In the genomic region with DNA sequence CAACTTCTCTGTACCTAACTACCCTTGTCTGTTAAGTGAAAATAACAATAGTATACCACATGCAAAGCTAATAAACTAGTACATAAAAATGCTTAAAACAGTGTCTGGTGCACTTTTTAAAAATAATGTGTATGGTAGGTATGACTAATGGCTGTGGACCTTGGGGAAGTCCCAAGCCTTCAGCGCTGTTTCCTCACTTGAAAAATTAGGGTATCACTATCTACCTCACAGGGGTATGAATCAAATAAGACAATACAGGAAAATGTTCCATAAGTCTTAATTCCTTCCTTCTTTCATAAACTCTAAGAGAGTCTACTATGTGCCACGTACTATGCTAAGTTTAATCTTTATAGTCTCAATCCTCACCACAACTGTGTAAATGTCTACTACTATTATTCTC, we compare ENCODE assay signal across 13 cellular contexts. TPM values are rescaled to one million over a fixed set of nuclear protein-coding genes. Genes with fewer than 3 reads are reported as not detected.
DNase-seq lines count a peak whose midpoint lies in the region; ATAC-seq and TF ChIP-seq lines count a peak whose summit lies in the region.
"Had no signal": no experiment of that assay in that cellular context is flagged by ENCODE, and none has a peak within 500 bp of the region (broad histone marks: within the 10 kb centered on the region; RNA-seq: fewer than 3 reads in every experiment).

No MANE protein-coding gene starts in this region.

- intact Hi-C loops in CD4-positive, alpha-beta memory T cell (cut with micrococcal nuclease) = no loop called here

- H2BK5ac ChIP-seq in mesendoderm (ENCODE audit: low read length) = no peak overlapping the region

- H3K36me3 Mint-ChIP-seq in activated T-helper 17 cell treated with anti-CD3 and anti-CD28 coated beads, Interleukin-2, amount 50 U/mL, for 72 hours (ENCODE audit: low read depth) = peaks cover 15% of the 10 kb centered on the region
- peaks cover 7 to 8% of the 10 kb centered on the region in 2 donors for H3K36me3 Mint-ChIP-seq in CD4-positive, alpha-beta memory T cell
- peaks cover 3% of the 10 kb centered on the region for H3K36me3 Mint-ChIP-seq in osteocyte (ENCODE audit: unreplicated experiment)

- no peak overlapping the region for H3K18ac ChIP-seq in mesendoderm (ENCODE audit: low read length)

- H3K9me3 Mint-ChIP-seq in activated T-helper 17 cell treated with anti-CD3 and anti-CD28 coated beads, Interleukin-2, amount 50 U/mL, for 72 hours = no peaks in the 10 kb centered on the region
- no peaks in the 10 kb centered on the region for H3K9me3 Mint-ChIP-seq in CD4-positive, alpha-beta memory T cell
- no peaks in the 10 kb centered on the region for H3K9me3 Mint-ChIP-seq in osteocyte (ENCODE audit: unreplicated experiment)
- H3K9me3 Mint-ChIP-seq: H9 had no signal

- H3K27ac Mint-ChIP-seq in activated T-helper 17 cell treated with anti-CD3 and anti-CD28 coated beads, Interleukin-2, amount 50 U/mL, for 72 hours = no peak overlapping the region
- peak overlapping the region in 1 of 7 donors; percentile 39 for H3K27ac Mint-ChIP-seq in CD4-positive, alpha-beta memory T cell
- H3K27ac Mint-ChIP-seq in osteocyte (ENCODE audit: unreplicated experiment) = no peak overlapping the region
- H3K27ac Mint-ChIP-seq: H9 had no signal

- no peak overlapping the region for H3K9ac ChIP-seq in mesendoderm (ENCODE audit: low read length)
- H3K9ac ChIP-seq: BLaER1 treated with 17β-estradiol and CSF1 and Interleukin-3, amounts not matched to agents 10 nM and 100 nM; parathyroid adenoma had no signal

- peak; percentile 91 for ATAC-seq in activated T-helper 17 cell treated with anti-CD3 and anti-CD28 coated beads, Interleukin-2, amount 50 U/mL, for 72 hours (replicated peaks)

- H3K4me3 ChIP-seq in foreskin fibroblast (ENCODE audit: low read depth in 1 of 2, low read length in 2 of 2) (no peak overlapping the region), mesendoderm (ENCODE audit: low read length) (no peak overlapping the region)
- H3K4me3 ChIP-seq in CD4-positive, alpha-beta memory T cell (ENCODE audit: low read length in 2 of 2) = no peak overlapping the region
- H3K4me3 ChIP-seq: BLaER1 treated with 17β-estradiol and CSF1 and Interleukin-3, amounts not matched to agents 10 nM and 100 nM; tibial artery had no signal

- H3K36me3 ChIP-seq in CD4-positive, alpha-beta memory T cell (ENCODE audit: insufficient read depth, low read length) = no peaks in the 10 kb centered on the region
- H3K36me3 ChIP-seq in mesendoderm (ENCODE audit: control insufficient read depth, insufficient read depth, low read length) = no peaks in the 10 kb centered on the region
- H3K36me3 ChIP-seq: tibial artery had no signal

- H2AK5ac ChIP-seq in mesendoderm (ENCODE audit: low read length) = no peak overlapping the region

- POLR2A ChIA-PET in CD4-positive, alpha-beta memory T cell (lab: Charles Lee; ENCODE audit: partially characterized antibody) = no interaction called here

- H3K23ac ChIP-seq in mesendoderm (ENCODE audit: low read length) = no peak overlapping the region

- CTCF ChIA-PET in CD4-positive, alpha-beta memory T cell (lab: Charles Lee; ENCODE audit: partially characterized antibody) = no interaction called here

- no peak overlapping the region for H3K27ac ChIP-seq in CD4-positive, alpha-beta memory T cell (ENCODE audit: low read depth, low read length)
- H3K27ac ChIP-seq in mesendoderm (ENCODE audit: low read depth, low read length) = no peak overlapping the region
- H3K27ac ChIP-seq: BLaER1 treated with 17β-estradiol and CSF1 and Interleukin-3, amounts not matched to agents 10 nM and 100 nM; parathyroid adenoma; tibial artery had no signal

- peak overlapping the region; percentile 41 for H3K4me3 Mint-ChIP-seq in activated T-helper 17 cell treated with anti-CD3 and anti-CD28 coated beads, Interleukin-2, amount 50 U/mL, for 72 hours
- H3K4me3 Mint-ChIP-seq in CD4-positive, alpha-beta memory T cell = peak overlapping the region in 2 of 8 donors; percentile 3 to 15
- no peak overlapping the region for H3K4me3 Mint-ChIP-seq in osteocyte (ENCODE audit: unreplicated experiment)
- H3K4me3 Mint-ChIP-seq: H9 had no signal

- peaks cover 27% of the 10 kb centered on the region for H3K4me1 Mint-ChIP-seq in activated T-helper 17 cell treated with anti-CD3 and anti-CD28 coated beads, Interleukin-2, amount 50 U/mL, for 72 hours
- H3K4me1 Mint-ChIP-seq in CD4-positive, alpha-beta memory T cell = peaks cover 31 to 58% (median 45%) of the 10 kb centered on the region in 4 donors
- peaks cover 39% of the 10 kb centered on the region for H3K4me1 Mint-ChIP-seq in osteocyte (ENCODE audit: unreplicated experiment)

- no peak overlapping the region for H2BK120ac ChIP-seq in mesendoderm (ENCODE audit: low read depth, low read length)

- no peaks in the 10 kb centered on the region for H3K27me3 Mint-ChIP-seq in activated T-helper 17 cell treated with anti-CD3 and anti-CD28 coated beads, Interleukin-2, amount 50 U/mL, for 72 hours
- H3K27me3 Mint-ChIP-seq in CD4-positive, alpha-beta memory T cell = no peaks in the 10 kb centered on the region
- H3K27me3 Mint-ChIP-seq in osteocyte (ENCODE audit: unreplicated experiment) = no peaks in the 10 kb centered on the region

- H3K4ac ChIP-seq in mesendoderm (ENCODE audit: low read depth, low read length) = no peak overlapping the region

- no peak overlapping the region for H4K8ac ChIP-seq in mesendoderm (ENCODE audit: low read depth, low read length)

- no peaks in the 10 kb centered on the region for H3K79me2 ChIP-seq in mesendoderm (ENCODE audit: control insufficient read depth, insufficient read depth, low read length)

- H3K4me1 ChIP-seq in CD4-positive, alpha-beta memory T cell (ENCODE audit: insufficient read depth, low read length) = peaks cover 2% of the 10 kb centered on the region
- peaks cover 6% of the 10 kb centered on the region for H3K4me1 ChIP-seq in mesendoderm (ENCODE audit: control insufficient read depth, low read depth, low read length)
- H3K4me1 ChIP-seq: parathyroid adenoma had no signal

- no peaks in the 10 kb centered on the region for H3K9me3 ChIP-seq in CD4-positive, alpha-beta memory T cell (ENCODE audit: control insufficient read depth in 1 of 2, low read length in 2 of 2)
- H3K9me3 ChIP-seq: tibial artery had no signal

- H3K79me1 ChIP-seq in mesendoderm (ENCODE audit: low read length) = no peaks in the 10 kb centered on the region

- DNase-seq in stimulated activated CD4-positive, alpha-beta T cell treated with anti-CD3 and anti-CD28 coated beads, Interleukin-15, amount 100 ng/mL, for 24 hours = peak; percentile 19
- no peak for DNase-seq in stimulated activated CD4-positive, alpha-beta T cell treated with anti-CD3 and anti-CD28 coated beads, Interleukin-4, amount 100 ng/mL, for 1 hour
- DNase-seq in foreskin fibroblast (peak; percentile 30 to 57), osteocyte (ENCODE audit: extremely low spot score, unreplicated experiment) (no peak), NCI-H1092 (lab: John Stamatoyannopoulos, UW) (no peak), mesendoderm (no peak)
- no peak for DNase-seq in CD4-positive, alpha-beta memory T cell
- DNase-seq: H9, NCI-H2171, tibial artery had no signal

- TF ChIP-seq CTCF in foreskin fibroblast (IDR thresholded peaks at IDR 0.05; ENCODE audit: low read depth, low read length) = no peak
- TF ChIP-seq CTCF in osteocyte (IDR thresholded peaks at IDR 0.05) = no peak

- H4K5ac ChIP-seq in mesendoderm (ENCODE audit: low read length) = no peak overlapping the region

- no peak overlapping the region for H3K4me2 ChIP-seq in mesendoderm (ENCODE audit: low read length)

- no CpG with 5 or more reads among the region's 2 CpGs for WGBS in mesendoderm (ENCODE audit: extremely low coverage, insufficient coverage, low lambda C conversion rate)

- no peak overlapping the region for H3K56ac ChIP-seq in mesendoderm (ENCODE audit: low read length)

- H2BK15ac ChIP-seq in mesendoderm (replicated peaks; ENCODE audit: low read depth) = no peak overlapping the region

- no peaks in the 10 kb centered on the region for H3K27me3 ChIP-seq in CD4-positive, alpha-beta memory T cell (ENCODE audit: insufficient read depth, low read length)
- H3K27me3 ChIP-seq in mesendoderm (ENCODE audit: insufficient read depth, low read length, poor library complexity) = no peaks in the 10 kb centered on the region
- H3K27me3 ChIP-seq: BLaER1 treated with 17β-estradiol and CSF1 and Interleukin-3, amounts not matched to agents 10 nM and 100 nM; tibial artery had no signal

RNA-seq across cellular contexts. Expression of gene EGLN1, which starts 32.0 kb away (rescaled TPM):
- 10 to 100 TPM; 26.5 to 27.3 TPM for total RNA-seq in activated T-helper 17 cell treated with anti-CD3 and anti-CD28 coated beads, Interleukin-2, amount 50 U/mL, for 72 hours
- total RNA-seq in CD4-positive, alpha-beta memory T cell = 10 to 100 TPM; 23.5 to 29.3 TPM
- polyA plus RNA-seq in CD4-positive, alpha-beta memory T cell = 10 to 100 TPM; 26.0 to 32.1 TPM
- total RNA-seq in osteocyte = 27.5 and 30.3 TPM in 2 replicates
- polyA plus RNA-seq in mesendoderm (2013, experiment 1 of 2) = 3.9 TPM
- 4.0 TPM for polyA plus RNA-seq in mesendoderm (2013, experiment 2 of 2)

RNA-seq across cellular contexts. Expression of gene SPRTN, which starts 52.0 kb away (rescaled TPM):
- total RNA-seq in activated T-helper 17 cell treated with anti-CD3 and anti-CD28 coated beads, Interleukin-2, amount 50 U/mL, for 72 hours = 10 to 100 TPM in 1 of 2 donors, 1 to 10 TPM in 1; 6.7 to 15.2 TPM
- 10 to 100 TPM; 15.4 to 16.2 TPM for total RNA-seq in CD4-positive, alpha-beta memory T cell
- polyA plus RNA-seq in CD4-positive, alpha-beta memory T cell = 10 to 100 TPM; 10.6 to 17.7 TPM
- 13.5 and 14.7 TPM in 2 replicates for total RNA-seq in osteocyte
- polyA plus RNA-seq in mesendoderm (2013, experiment 1 of 2) = 12.6 TPM
- 11.9 TPM for polyA plus RNA-seq in mesendoderm (2013, experiment 2 of 2)

RNA-seq across cellular contexts. Expression of gene EXOC8, which starts 52.4 kb away (rescaled TPM):
- 10 to 100 TPM; 15.5 to 18.2 TPM for total RNA-seq in activated T-helper 17 cell treated with anti-CD3 and anti-CD28 coated beads, Interleukin-2, amount 50 U/mL, for 72 hours
- 10 to 100 TPM; 37.4 to 37.7 TPM for total RNA-seq in CD4-positive, alpha-beta memory T cell
- polyA plus RNA-seq in CD4-positive, alpha-beta memory T cell = 1 to 10 TPM; 2.2 to 3.3 TPM
- 13.4 and 14.8 TPM in 2 replicates for total RNA-seq in osteocyte
- polyA plus RNA-seq in mesendoderm (2013, experiment 1 of 2) = 3.2 TPM
- 3.2 TPM for polyA plus RNA-seq in mesendoderm (2013, experiment 2 of 2)

Comparison
In these comparisons a context has a peak if more than half of its experiments do, and no peak if none do; other contexts are left out.
1. DNase-seq: peak in stimulated activated CD4-positive, alpha-beta T cell treated with anti-CD3 and anti-CD28 coated beads, Interleukin-15, amount 100 ng/mL, for 24 hours (single experiment) and foreskin fibroblast (2 of 2); none in stimulated activated CD4-positive, alpha-beta T cell treated with anti-CD3 and anti-CD28 coated beads, Interleukin-4, amount 100 ng/mL, for 1 hour (single experiment), CD4-positive, alpha-beta memory T cell (0 of 5), osteocyte (single experiment), NCI-H1092 (single experiment) and mesendoderm (single experiment).